ENCODE assay signal across 12 cellular contexts in genomic region chr1:74611887-74612286, GRCh38.
DNase-seq lines count a peak whose midpoint lies in the region.
"Had no signal": no experiment of that assay in that cellular context is flagged by ENCODE, and none has a peak within 500 bp of the region (broad histone marks: within the 10 kb centered on the region; RNA-seq: fewer than 3 reads in every experiment).

No MANE protein-coding gene starts in this region.

- no peaks in the 10 kb centered on the region for H3K4me1 Mint-ChIP-seq in activated CD4-positive, alpha-beta T cell treated with anti-CD3 and anti-CD28 coated beads, Interleukin-2, amount 10 ng/mL, durations not matched to agents 24 days and 14 days
- H3K4me1 Mint-ChIP-seq: CD14-positive monocyte, GM23338 had no signal

- H3K36me3 Mint-ChIP-seq in activated CD4-positive, alpha-beta T cell treated with anti-CD3 and anti-CD28 coated beads, Interleukin-2, amount 10 ng/mL, durations not matched to agents 24 days and 14 days (ENCODE audit: low read depth) = no peaks in the 10 kb centered on the region
- H3K36me3 Mint-ChIP-seq: CD14-positive monocyte; CD8-positive, alpha-beta T cell had no signal

- intact Hi-C loops in activated CD4-positive, alpha-beta T cell treated with anti-CD3 and anti-CD28 coated beads, Interleukin-2, amount 10 ng/mL, durations not matched to agents 24 days and 14 days (cut with micrococcal nuclease) = no loop called here

- no peaks in the 10 kb centered on the region for H3K27me3 Mint-ChIP-seq in activated CD4-positive, alpha-beta T cell treated with anti-CD3 and anti-CD28 coated beads, Interleukin-2, amount 10 ng/mL, durations not matched to agents 24 days and 14 days

- no peaks in the 10 kb centered on the region for H3K9me3 Mint-ChIP-seq in activated CD4-positive, alpha-beta T cell treated with anti-CD3 and anti-CD28 coated beads, Interleukin-2, amount 10 ng/mL, durations not matched to agents 24 days and 14 days
- H3K9me3 Mint-ChIP-seq: CD8-positive, alpha-beta T cell; GM23338 had no signal

- H3K4me3 Mint-ChIP-seq in activated CD4-positive, alpha-beta T cell treated with anti-CD3 and anti-CD28 coated beads, Interleukin-2, amount 10 ng/mL, durations not matched to agents 24 days and 14 days = no peak overlapping the region
- H3K4me3 Mint-ChIP-seq: CD14-positive monocyte; CD8-positive, alpha-beta T cell; GM23338 had no signal

- peak; percentile 6 for DNase-seq in DMS 273 (lab: John Stamatoyannopoulos, UW; ENCODE audit: unreplicated experiment)
- no peak for DNase-seq in DMS 273 treated with DMSO at 0.1 percent for 48 hours (lab: John Stamatoyannopoulos, UW)
- DNase-seq in OCI-M1 (lab: John Stamatoyannopoulos, UW) = peak; percentile 6
- DNase-seq in astrocyte of the hippocampus (ENCODE audit: low read depth, low spot score) = peak; percentile 22
- DNase-seq in activated effector memory CD4-positive, alpha-beta T cell treated with Interleukin-2 at 50 U/mL for 16 hours = no peak
- DNase-seq in activated CD8-positive, alpha-beta memory T cell treated with anti-CD3 and anti-CD28 coated beads for 24 hours = no peak
- no peak for DNase-seq in activated CD4-positive, alpha-beta T cell treated with anti-CD3 and anti-CD28 coated beads, Interleukin-2, amount 10 ng/mL, durations not matched to agents 24 days and 14 days
- DNase-seq: CD8-positive, alpha-beta T cell; COR-L47; H7 had no signal

- H3K27ac Mint-ChIP-seq in activated CD4-positive, alpha-beta T cell treated with anti-CD3 and anti-CD28 coated beads, Interleukin-2, amount 10 ng/mL, durations not matched to agents 24 days and 14 days = no peak overlapping the region
- H3K27ac Mint-ChIP-seq: CD14-positive monocyte; CD8-positive, alpha-beta T cell; GM23338 had no signal

Comparison
In these comparisons a context has a peak if more than half of its experiments do, and no peak if none do; other contexts are left out.
1. DNase-seq: peak in DMS 273 (single experiment), OCI-M1 (single experiment) and astrocyte of the hippocampus (single experiment); none in DMS 273 treated with DMSO at 0.1 percent for 48 hours (single experiment), activated effector memory CD4-positive, alpha-beta T cell treated with Interleukin-2 at 50 U/mL for 16 hours (single experiment), activated CD8-positive, alpha-beta memory T cell treated with anti-CD3 and anti-CD28 coated beads for 24 hours (single experiment) and activated CD4-positive, alpha-beta T cell treated with anti-CD3 and anti-CD28 coated beads, Interleukin-2, amount 10 ng/mL, durations not matched to agents 24 days and 14 days (single experiment).